ENCODE assay signal across 8 cellular contexts in genomic region chr19:1275260-1275975, GRCh38. TPM values are rescaled to one million over a fixed set of nuclear protein-coding genes. Genes with fewer than 3 reads are reported as not detected.
DNase-seq lines count a peak whose midpoint lies in the region; ATAC-seq, FAIRE-seq and TF ChIP-seq lines count a peak whose summit lies in the region.

TSS of gene FAM174C (plus strand) at chr19:1275530. CDS start at chr19:1275550, 20 bp downstream.

- peaks cover 71% of the 10 kb centered on the region for H3K4me1 ChIP-seq in left ventricle myocardium inferior

- no peaks in the 10 kb centered on the region for H3K27me3 Mint-ChIP-seq in T-helper 17 cell

- DNase-seq in NCI-H187 (lab: John Stamatoyannopoulos, UW) = peak; percentile 93 to 97
- peak; percentile 86 to 98 (median 94) for DNase-seq in T-helper 17 cell
- DNase-seq in amygdala (lab: John Stamatoyannopoulos, UW) = peak; percentile 26 to 97 (median 92)
- peak; percentile 95 for DNase-seq in left ventricle myocardium inferior
- DNase-seq in pulmonary artery endothelial cell (ENCODE audit: low read depth, low spot score) = peak; percentile 84
- DNase-seq in urothelium cell line (ENCODE audit: low spot score) = peak; percentile 73

- H3K36me3 ChIP-seq in left ventricle myocardium inferior = peaks cover 55% of the 10 kb centered on the region

- H3K27ac ChIP-seq in left ventricle myocardium inferior (replicated peaks) = peak within 1 kb of the TSS; percentile 100

- intact Hi-C loops in left ventricle myocardium inferior (cut with micrococcal nuclease) = no loop called here

- H3K4me3 Mint-ChIP-seq in T-helper 17 cell = peak within 1 kb of the TSS; percentile 92

- no peak for TF ChIP-seq CTCF in left ventricle myocardium inferior (IDR thresholded peaks at IDR 0.05; ENCODE audit: borderline replicate concordance)

- FAIRE-seq in urothelium cell line (lab: Jason Lieb, UNC) = no peak

- peak within 1 kb of the TSS; percentile 86 for H3K4me3 ChIP-seq in left ventricle myocardium inferior

- ATAC-seq in GM18498 (IDR thresholded peaks at IDR 0.05; ENCODE audit: unreplicated experiment) (peak; percentile 76), HG02938 (IDR thresholded peaks at IDR 0.05; ENCODE audit: unreplicated experiment) (peak; percentile 75), T-helper 17 cell (peak; percentile 83)

- no peaks in the 10 kb centered on the region for H3K9me3 ChIP-seq in T-helper 17 cell (ENCODE audit: control insufficient read depth, low read length, poor library complexity, severe bottlenecking)
- no peaks in the 10 kb centered on the region for H3K9me3 ChIP-seq in left ventricle myocardium inferior (replicated peaks)

- peaks cover 42% of the 10 kb centered on the region for H3K4me1 Mint-ChIP-seq in T-helper 17 cell

- peaks cover 4% of the 10 kb centered on the region for H3K36me3 Mint-ChIP-seq in T-helper 17 cell (ENCODE audit: low read depth)

- H3K27ac Mint-ChIP-seq in T-helper 17 cell = peak within 1 kb of the TSS; percentile 98

- H3K27me3 ChIP-seq in left ventricle myocardium inferior (ENCODE audit: low read depth) = no peaks in the 10 kb centered on the region

RNA-seq across cellular contexts. Expression of gene FAM174C, which starts in this region (rescaled TPM):
- total RNA-seq in T-helper 17 cell (10 to 100 TPM; 40.6 to 43.6 TPM), left ventricle myocardium inferior (12.4 TPM), pulmonary artery endothelial cell (19.1 and 26.0 TPM in 2 replicates)

Comparison
In these comparisons a context has a peak if more than half of its experiments do, and no peak if none do; other contexts are left out.
1. Peak in every context shown above with its lines: DNase-seq, ATAC-seq, H3K4me3 ChIP-seq and H3K27ac ChIP-seq.